Comparison of ENCODE assay signal across 23 cellular contexts in the genomic region with DNA sequence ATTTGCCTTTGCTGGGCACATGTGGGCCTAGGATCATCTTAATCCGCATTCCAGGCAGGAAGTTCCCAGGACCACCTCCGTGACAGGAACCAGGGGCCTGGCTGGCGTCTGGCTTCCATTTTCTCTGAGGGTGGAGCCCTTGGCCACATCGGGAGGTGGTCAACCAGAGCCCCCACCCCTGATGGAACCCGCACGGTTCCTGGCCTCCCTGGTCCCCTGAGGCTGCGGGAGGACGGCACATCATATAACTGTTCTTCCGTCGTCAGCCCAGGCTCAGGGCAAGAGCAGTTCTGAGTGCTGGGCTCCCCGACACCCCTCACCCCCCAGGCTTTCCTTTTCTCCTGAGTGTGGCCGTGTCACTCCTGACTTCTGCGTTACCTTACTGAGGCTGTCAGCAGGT. TPM values are rescaled to one million over a fixed set of nuclear protein-coding genes. Genes with fewer than 3 reads are reported as not detected.
DNase-seq lines count a peak whose midpoint lies in the region; ATAC-seq and TF ChIP-seq lines count a peak whose summit lies in the region.
"Had no signal": no experiment of that assay in that cellular context is flagged by ENCODE, and none has a peak within 500 bp of the region (broad histone marks: within the 10 kb centered on the region; RNA-seq: fewer than 3 reads in every experiment).

No MANE protein-coding gene starts in this region.

- H3K27me3 Mint-ChIP-seq in endodermal cell (ENCODE audit: insufficient read depth): peaks cover 8% of the 10 kb centered on the region

- no peak for TF ChIP-seq CTCF in heart left ventricle (IDR thresholded peaks at IDR 0.05)
- TF ChIP-seq CTCF in right atrium auricular region (IDR thresholded peaks at IDR 0.05): no peak
- TF ChIP-seq CTCF in Peyer's patch (IDR thresholded peaks at IDR 0.05): no peak
- no peak for TF ChIP-seq CTCF in endodermal cell (conservative IDR thresholded peaks at IDR 0.05)
- no peak for TF ChIP-seq CTCF in stomach (IDR thresholded peaks at IDR 0.05)

- H3K4me3 ChIP-seq in heart left ventricle (no peak overlapping the region), right atrium auricular region (no peak overlapping the region), Peyer's patch (no peak overlapping the region), endodermal cell (ENCODE audit: low read length) (no peak overlapping the region), stomach (no peak overlapping the region)
- H3K4me3 ChIP-seq: A549, SJSA1 had no signal

- H3K27me3 ChIP-seq in heart left ventricle (peaks cover 0 to 32% (median 0%) of the 10 kb centered on the region in 9 donors), right atrium auricular region (no peaks in the 10 kb centered on the region), Peyer's patch (no peaks in the 10 kb centered on the region), endodermal cell (ENCODE audit: control insufficient read depth, insufficient read depth, low read length, poor library complexity, severe bottlenecking) (no peaks in the 10 kb centered on the region), stomach (peaks cover 0 to 27% (median 4%) of the 10 kb centered on the region in 3 donors)
- H3K27me3 ChIP-seq: SJSA1 had no signal

- H3K27ac ChIP-seq in heart left ventricle: no peak overlapping the region
- no peak overlapping the region for H3K27ac ChIP-seq in right atrium auricular region
- H3K27ac ChIP-seq in Peyer's patch: no peak overlapping the region
- H3K27ac ChIP-seq in endodermal cell (ENCODE audit: low read depth, low read length): no peak overlapping the region
- no peak overlapping the region for H3K27ac ChIP-seq in stomach
- H3K27ac ChIP-seq: A549, KMS-11, RWPE1, SJSA1 had no signal

- H3K27ac Mint-ChIP-seq in endodermal cell: no peak overlapping the region
- H3K27ac Mint-ChIP-seq: HFFc6 had no signal

- 88 to 92% (median 89%) methylated on average over 12 to 13 of the region's 13 CpGs for WGBS in heart left ventricle, 4 donors
- WGBS in endodermal cell (ENCODE audit: insufficient coverage in 1 of 2, insufficient read length in 1 of 2), 2 experiments: 93 to 94% methylated on average over 5 to 13 of the region's 13 CpGs
- 91 to 96% (median 94%) methylated on average over 11 to 13 of the region's 13 CpGs for WGBS in stomach, 5 donors

- peaks cover 2% of the 10 kb centered on the region for H3K9me3 Mint-ChIP-seq in endodermal cell

- H3K4me1 Mint-ChIP-seq in endodermal cell: peaks cover 5% of the 10 kb centered on the region

- no peaks in the 10 kb centered on the region for H3K36me3 Mint-ChIP-seq in endodermal cell (ENCODE audit: low read depth)

- no peak overlapping the region for H3K9ac ChIP-seq in endodermal cell (ENCODE audit: extremely low read depth, low read length, poor library complexity, severe bottlenecking)
- H3K9ac ChIP-seq: KMS-11 had no signal

- H3K36me3 ChIP-seq in heart left ventricle (no peaks in the 10 kb centered on the region), right atrium auricular region (no peaks in the 10 kb centered on the region), Peyer's patch (no peaks in the 10 kb centered on the region), endodermal cell (ENCODE audit: control insufficient read depth, insufficient read depth, low read length) (no peaks in the 10 kb centered on the region), stomach (no peaks in the 10 kb centered on the region)
- H3K36me3 ChIP-seq: SJSA1 had no signal

- ATAC-seq in heart left ventricle: no peak
- ATAC-seq: A549, PC-3 had no signal

- H3K4me3 Mint-ChIP-seq in endodermal cell: no peak overlapping the region
- H3K4me3 Mint-ChIP-seq: HFFc6 had no signal

- no peak for TF ChIP-seq POLR2A in heart left ventricle (IDR thresholded peaks at IDR 0.05)
- TF ChIP-seq POLR2A in Peyer's patch (IDR thresholded peaks at IDR 0.05): no peak
- no peak for TF ChIP-seq POLR2A in stomach (IDR thresholded peaks at IDR 0.05)

- intact Hi-C loops in heart left ventricle (cut with DNase I): no loop called here
- intact Hi-C loops in posterior vena cava (cut with DNase I): no loop called here
- intact Hi-C loops in stomach (cut with DNase I; ENCODE audit: low total_unique reads): no loop called here

- H3K9me3 ChIP-seq in heart left ventricle: peaks cover 0 to 16% (median 7%) of the 10 kb centered on the region in 12 donors
- H3K9me3 ChIP-seq in right atrium auricular region: peaks cover 0 to 14% of the 10 kb centered on the region in 2 donors
- H3K9me3 ChIP-seq in Peyer's patch: no peaks in the 10 kb centered on the region
- peaks cover 10% of the 10 kb centered on the region for H3K9me3 ChIP-seq in endodermal cell (ENCODE audit: control insufficient read depth, low read length)
- H3K9me3 ChIP-seq in stomach: peaks cover 0 to 9% (median 0%) of the 10 kb centered on the region in 4 donors
- H3K9me3 ChIP-seq: SJSA1 had no signal

- H3K4me1 ChIP-seq in heart left ventricle (peaks cover 0 to 8% (median 0%) of the 10 kb centered on the region in 12 donors), right atrium auricular region (peaks cover 0 to 4% of the 10 kb centered on the region in 2 donors), Peyer's patch (peaks cover 0 to 10% (median 3%) of the 10 kb centered on the region in 4 donors), endodermal cell (ENCODE audit: control insufficient read depth, insufficient read depth, low read length) (no peaks in the 10 kb centered on the region), stomach (peaks cover 0 to 6% (median 0%) of the 10 kb centered on the region in 4 donors)
- H3K4me1 ChIP-seq: A549 had no signal

- no peak for TF ChIP-seq EP300 in stomach (IDR thresholded peaks at IDR 0.05)

- DNase-seq in heart left ventricle (peak in 3 of 5 donors; percentile 8 to 40 (median 17)), right atrium auricular region (ENCODE audit: low spot score) (no peak), Peyer's patch (peak in 2 of 3 donors; percentile 20 to 39), endodermal cell (peak; percentile 30), posterior vena cava (ENCODE audit: low spot score) (peak; percentile 65), anterior cingulate cortex (lab: John Stamatoyannopoulos, UW) (no peak), cortex of kidney (lab: John Stamatoyannopoulos, UW) (no peak), stomach (no peak)
- DNase-seq: C1 segment of cervical spinal cord, DMS79, HFFc6, NCI-H1048, NCI-H1436, NCI-H2029, NCI-H2171, NCI-H526, PC-3 had no signal

RNA-seq across cellular contexts. Expression of a gene that starts 13.5 kb away (rescaled TPM):
- total RNA-seq in heart left ventricle (1 to 10 TPM in 1 of 9 donors, under 1 TPM in 7, not detected in 1; 0.05 to 1.2 (median 0.23) TPM), right atrium auricular region (1 to 10 TPM in 1 of 2 donors, under 1 TPM in 1; 0.26 to 2.0 TPM), Peyer's patch (1 to 10 TPM in 1 of 4 donors, under 1 TPM in 1, not detected in 2; 0.27 to 2.5 TPM), endodermal cell (under 1 TPM; 0.15 to 0.86 TPM), posterior vena cava (1 to 10 TPM in 1 of 2 donors, under 1 TPM in 1; 0.24 to 3.0 TPM), stomach (1 to 10 TPM in 1 of 5 donors, under 1 TPM in 1, not detected in 3; 0.73 to 1.3 TPM)
- polyA plus RNA-seq in heart left ventricle (under 1 TPM in 1 of 2 donors, not detected in 1; 0.27 TPM), stomach (under 1 TPM; 0.05 to 0.31 (median 0.25) TPM)
- 0.32 TPM for polyA plus RNA-seq in endodermal cell (2013, experiment 1 of 2)
- polyA plus RNA-seq in endodermal cell (2013, experiment 2 of 2): 0.25 TPM
- total RNA-seq: H4, M059J, PC-3 had no signal

RNA-seq across cellular contexts. Expression of a gene that starts 24.9 kb away (rescaled TPM):
- total RNA-seq in heart left ventricle (10 to 100 TPM; 19.8 to 43.7 (median 23.2) TPM), right atrium auricular region (10 to 100 TPM; 24.9 to 29.0 TPM), Peyer's patch (under 1 TPM in 2 of 4 donors, not detected in 2; 0.27 to 0.28 TPM), endodermal cell (not detected), posterior vena cava (10 to 100 TPM in 1 of 2 donors, 1 to 10 TPM in 1; 9.6 to 10.7 TPM), stomach (1 to 10 TPM in 2 of 5 donors, under 1 TPM in 1, not detected in 2; 0.29 to 1.7 (median 1.3) TPM)
- polyA plus RNA-seq in heart left ventricle (10 to 100 TPM in 1 of 2 donors, 1 to 10 TPM in 1; 5.1 to 10.7 TPM), stomach (under 1 TPM; 0.06 to 0.46 (median 0.15) TPM)
- polyA plus RNA-seq in endodermal cell (2013, experiment 1 of 2): 0.25 TPM
- polyA plus RNA-seq in endodermal cell (2013, experiment 2 of 2): 0.41 TPM
- total RNA-seq: H4, M059J, PC-3 had no signal

RNA-seq across cellular contexts. Expression of a gene that starts 45.2 kb away (rescaled TPM):
- total RNA-seq in heart left ventricle: 1 to 10 TPM in 1 of 9 donors, under 1 TPM in 5, not detected in 3; 0.23 to 1.8 (median 0.65) TPM
- under 1 TPM; 0.08 to 0.36 TPM for polyA plus RNA-seq in heart left ventricle
- total RNA-seq in right atrium auricular region: 1 to 10 TPM in 1 of 2 donors, under 1 TPM in 1; 0.33 to 1.5 TPM
- total RNA-seq in Peyer's patch: under 1 TPM in 3 of 4 donors, not detected in 1; 0.40 to 0.57 (median 0.53) TPM
- total RNA-seq in endodermal cell: 1 to 10 TPM in 1 of 2 donors, under 1 TPM in 1; 0.48 to 1.6 TPM
- 3.4 TPM for polyA plus RNA-seq in endodermal cell (2013, experiment 1 of 2)
- polyA plus RNA-seq in endodermal cell (2013, experiment 2 of 2): 2.0 TPM
- 1 to 10 TPM in 1 of 2 donors, under 1 TPM in 1; 0.79 to 2.3 TPM for total RNA-seq in posterior vena cava
- total RNA-seq in stomach: 1 to 10 TPM in 1 of 5 donors, under 1 TPM in 1, not detected in 3; 0.89 to 1.1 TPM
- polyA plus RNA-seq in stomach: under 1 TPM in 2 of 3 donors, not detected in 1; 0.13 to 0.75 TPM

RNA-seq across cellular contexts. Expression of a gene that starts 52.8 kb away (rescaled TPM):
- total RNA-seq in heart left ventricle (10 to 100 TPM in 6 of 9 donors, 1 to 10 TPM in 3; 8.1 to 14.3 (median 10.6) TPM), right atrium auricular region (10 to 100 TPM in 1 of 2 donors, 1 to 10 TPM in 1; 6.5 to 11.3 TPM), Peyer's patch (10 to 100 TPM; 13.2 to 45.2 (median 24.2) TPM), endodermal cell (10 to 100 TPM; 39.0 to 45.0 TPM), posterior vena cava (10 to 100 TPM in 1 of 2 donors, 1 to 10 TPM in 1; 8.6 to 11.5 TPM), stomach (10 to 100 TPM in 4 of 5 donors, 1 to 10 TPM in 1; 7.2 to 12.8 (median 12.1) TPM)
- polyA plus RNA-seq in heart left ventricle (10 to 100 TPM in 1 of 2 donors, 1 to 10 TPM in 1; 6.9 to 21.2 TPM), stomach (10 to 100 TPM in 1 of 3 donors, 1 to 10 TPM in 2; 5.4 to 11.3 (median 9.9) TPM)
- 26.0 TPM for polyA plus RNA-seq in endodermal cell (2013, experiment 1 of 2)
- polyA plus RNA-seq in endodermal cell (2013, experiment 2 of 2): 23.0 TPM

Comparison
In these comparisons a context has a peak if more than half of its experiments do, and no peak if none do; other contexts are left out.
1. DNase-seq: peak in heart left ventricle (3 of 5), Peyer's patch (2 of 3), endodermal cell (single experiment) and posterior vena cava (single experiment); none in right atrium auricular region (single experiment), anterior cingulate cortex (0 of 58), cortex of kidney (single experiment) and stomach (single experiment).